In the genomic region with DNA sequence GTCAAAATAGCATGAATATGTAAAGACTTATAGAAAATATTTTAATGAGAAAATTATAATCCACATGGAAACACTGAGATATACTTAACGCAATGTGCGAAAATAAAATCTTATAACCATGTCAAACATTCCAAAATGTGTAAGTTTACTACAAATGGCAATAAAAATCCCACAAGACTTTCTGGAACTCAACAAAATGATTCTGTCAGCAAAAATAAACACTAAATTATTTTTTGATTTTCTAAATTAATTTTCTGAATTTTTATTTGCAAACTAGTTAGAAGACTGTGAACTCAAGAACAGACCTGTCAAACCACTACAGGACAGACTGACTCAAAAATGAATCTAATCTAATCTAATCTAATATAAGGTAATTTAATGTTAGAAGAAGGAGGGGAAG, we compare ENCODE assay signal across 7 cellular contexts.
"Had no signal": no experiment of that assay in that cellular context is flagged by ENCODE, and none has a peak within 500 bp of the region (broad histone marks: within the 10 kb centered on the region; RNA-seq: fewer than 3 reads in every experiment).

No MANE protein-coding gene starts in this region.

- H3K9me3 ChIP-seq: HAP-1 had no signal

- H3K9ac ChIP-seq: GM23248 had no signal

- H3K4me3 ChIP-seq: GM23248, HAP-1 had no signal

- H2AFZ ChIP-seq: GM23248 had no signal

- ATAC-seq: HCT116 had no signal

- H3K36me3 ChIP-seq: HAP-1 had no signal

- FAIRE-seq: HTR-8/SVneo had no signal

- H3K27ac ChIP-seq: GM23248 had no signal

- DNase-seq: GM23248, GOT3, H7, KBM-7 had no signal
